In genomic region chr9:137410891-137411249, GRCh38 we compare ENCODE assay signal across 18 cellular contexts. TPM values are rescaled to one million over a fixed set of nuclear protein-coding genes. Genes with fewer than 3 reads are reported as not detected.
DNase-seq lines count a peak whose midpoint lies in the region; ATAC-seq and TF ChIP-seq lines count a peak whose summit lies in the region.
"Had no signal": no experiment of that assay in that cellular context is flagged by ENCODE, and none has a peak within 500 bp of the region (broad histone marks: within the 10 kb centered on the region; RNA-seq: fewer than 3 reads in every experiment).

No MANE protein-coding gene starts in this region.

- DNase-seq in natural killer cell (no peak), MCF 10A (ENCODE audit: unreplicated experiment) (no peak), neuronal stem cell (ENCODE audit: low spot score) (no peak), uterus (no peak), erythroblast (lab: John Stamatoyannopoulos, UW) (no peak), COLO829 (ENCODE audit: low spot score) (no peak)
- DNase-seq in natural killer cell treated with Interleukin-12 subunit alpha and Interleukin-12 subunit beta and Interleukin-15 and Interleukin-18, amount 100 ng/mL, for 72 hours (ENCODE audit: low spot score): no peak
- DNase-seq: activated CD4-positive, alpha-beta T cell treated with anti-CD3 and anti-CD28 coated beads for 48 hours; activated CD8-positive, alpha-beta memory T cell treated with anti-CD3 and anti-CD28 coated beads, Interleukin-2, amount 50 U/mL, for 4 hours; activated naive CD4-positive, alpha-beta T cell; CD4-positive, alpha-beta memory T cell; DMS79; naive thymus-derived CD4-positive, alpha-beta T cell had no signal

- peak overlapping the region; percentile 10 for H2BK12ac ChIP-seq in neuronal stem cell (ENCODE audit: low read length)

- H3K4me1 Mint-ChIP-seq in natural killer cell (peaks cover 10 to 32% of the 10 kb centered on the region in 2 donors), MCF 10A (ENCODE audit: insufficient read depth, unreplicated experiment) (peaks cover 8% of the 10 kb centered on the region)
- peaks cover 9 to 13% of the 10 kb centered on the region in 2 donors for H3K4me1 Mint-ChIP-seq in natural killer cell treated with Interleukin-12 subunit alpha and Interleukin-12 subunit beta and Interleukin-15 and Interleukin-18, amount 100 ng/mL, for 72 hours (ENCODE audit: low read depth in 2 of 2)

- TF ChIP-seq CTCF in natural killer cell (IDR thresholded peaks at IDR 0.05) (no peak), MCF 10A (IDR thresholded peaks at IDR 0.05; ENCODE audit: unreplicated experiment) (no peak), uterus (IDR thresholded peaks at IDR 0.05) (no peak)

- no peak overlapping the region for H2AFZ ChIP-seq in neuronal stem cell (ENCODE audit: low read length)

- H4K8ac ChIP-seq in neuronal stem cell (ENCODE audit: low read depth, low read length): no peak overlapping the region

- no peak overlapping the region for H4K91ac ChIP-seq in neuronal stem cell (ENCODE audit: low read depth, low read length, poor library complexity)

- H3K36me3 ChIP-seq in neuronal stem cell (replicated peaks in 1 of 2; ENCODE audit: control insufficient read depth in 2 of 2, insufficient read depth in 2 of 2, low read length in 2 of 2): no peaks in the 10 kb centered on the region
- H3K36me3 ChIP-seq in uterus: no peaks in the 10 kb centered on the region

- ATAC-seq in natural killer cell (no peak), HG03521 (IDR thresholded peaks at IDR 0.05; ENCODE audit: unreplicated experiment) (no peak)
- ATAC-seq in natural killer cell treated with Interleukin-12 subunit alpha and Interleukin-12 subunit beta and Interleukin-15 and Interleukin-18, amount 100 ng/mL, for 72 hours: no peak

- peaks cover 5% of the 10 kb centered on the region for H3K79me1 ChIP-seq in neuronal stem cell (ENCODE audit: low read depth, low read length)

- BruUV-seq in MCF 10A (replicated peaks; lab: Mats Ljungman, UMichigan): no TSS peak

- no peak overlapping the region for H3K4me2 ChIP-seq in neuronal stem cell (ENCODE audit: insufficient read depth, low read length, poor library complexity, severe bottlenecking)

- H2BK120ac ChIP-seq in neuronal stem cell (ENCODE audit: low read depth, low read length): no peak overlapping the region

- peak overlapping the region; percentile 75 for H3K4me3 Mint-ChIP-seq in natural killer cell
- H3K4me3 Mint-ChIP-seq in natural killer cell treated with Interleukin-12 subunit alpha and Interleukin-12 subunit beta and Interleukin-15 and Interleukin-18, amount 100 ng/mL, for 72 hours: no peak overlapping the region
- peak overlapping the region; percentile 55 for H3K4me3 Mint-ChIP-seq in MCF 10A (ENCODE audit: unreplicated experiment)

- WGBS in neuronal stem cell (ENCODE audit: extremely low coverage in 2 of 2, insufficient read length in 2 of 2, insufficient replicate concordance in 1 of 2), 2 donors: no CpG with 5 or more reads among the region's 15 CpGs

- no peak overlapping the region for H3K9ac ChIP-seq in neuronal stem cell (ENCODE audit: low read depth, low read length, poor library complexity)

- CTCF ChIA-PET in MCF 10A (lab: Yijun Ruan, JAX): no interaction called here

- H3K27ac ChIP-seq in neuronal stem cell (replicated peaks; ENCODE audit: low read length) (no peak overlapping the region), uterus (peak overlapping the region; percentile 21 to 63)
- H3K27ac ChIP-seq: SK-N-MC had no signal

- TF ChIP-seq POLR2A in uterus (IDR thresholded peaks at IDR 0.05): no peak
- TF ChIP-seq POLR2A in erythroblast (IDR thresholded peaks at IDR 0.05; ENCODE audit: low read length): no peak

- H3K23ac ChIP-seq in neuronal stem cell (ENCODE audit: low read depth, low read length, poor library complexity): no peak overlapping the region

- peak overlapping the region in 1 of 2 donors; percentile 78 for H3K27ac Mint-ChIP-seq in natural killer cell
- no peak overlapping the region for H3K27ac Mint-ChIP-seq in natural killer cell treated with Interleukin-12 subunit alpha and Interleukin-12 subunit beta and Interleukin-15 and Interleukin-18, amount 100 ng/mL, for 72 hours
- no peak overlapping the region for H3K27ac Mint-ChIP-seq in MCF 10A (ENCODE audit: low read depth, unreplicated experiment)
- H3K27ac Mint-ChIP-seq: CD4-positive, alpha-beta memory T cell; naive thymus-derived CD4-positive, alpha-beta T cell; stimulated activated naive B cell treated with anti-CD40 and anti-IgM and Interleukin-4, amounts not matched to agents 10 μg/mL and 1 μg/mL and 100 μg/mL, for 72 hours had no signal

- no peak overlapping the region for H2BK5ac ChIP-seq in neuronal stem cell (ENCODE audit: low read length)

- H3K4me3 ChIP-seq in neuronal stem cell (ENCODE audit: low read length in 2 of 2) (no peak overlapping the region), uterus (no peak overlapping the region)
- H3K4me3 ChIP-seq: SK-N-MC had no signal

- H3K36me3 Mint-ChIP-seq in natural killer cell: no peaks in the 10 kb centered on the region
- H3K36me3 Mint-ChIP-seq in natural killer cell treated with Interleukin-12 subunit alpha and Interleukin-12 subunit beta and Interleukin-15 and Interleukin-18, amount 100 ng/mL, for 72 hours: no peaks in the 10 kb centered on the region
- H3K36me3 Mint-ChIP-seq in MCF 10A (ENCODE audit: insufficient read depth, unreplicated experiment): peaks cover 9% of the 10 kb centered on the region
- H3K36me3 Mint-ChIP-seq: CD4-positive, alpha-beta memory T cell had no signal

- no peak overlapping the region for H3K18ac ChIP-seq in neuronal stem cell (ENCODE audit: low read length)

- POLR2A ChIA-PET in MCF 10A (lab: Yijun Ruan, JAX): interaction anchor here (5.6 kb wide), 1 partner anchor 13 kb away, joined by 62 read pairs; the partner anchor contains the start of genes EXD3 and NOXA1

- intact Hi-C loops in natural killer cell (cut with micrococcal nuclease) (no loop called here), MCF 10A (cut with micrococcal nuclease) (no loop called here), uterus (cut with DNase I; ENCODE audit: low total_unique reads) (loop anchor here (10.0 kb wide), 1 partner anchor 106 kb away; the partner anchor contains the start of gene NRARP)

- H3K4me1 ChIP-seq in neuronal stem cell (ENCODE audit: control insufficient read depth in 2 of 2, insufficient read depth in 1 of 2, low read depth in 1 of 2, low read length in 2 of 2) (peaks cover 10 to 15% of the 10 kb centered on the region in 2 donors), uterus (peaks cover 0 to 25% of the 10 kb centered on the region in 2 donors)

- H3K14ac ChIP-seq in neuronal stem cell (ENCODE audit: low read length): peak overlapping the region; percentile 38

- H3K27me3 Mint-ChIP-seq in natural killer cell (ENCODE audit: low read depth in 2 of 2) (peaks cover 0 to 2% of the 10 kb centered on the region in 2 donors), MCF 10A (ENCODE audit: insufficient read depth, unreplicated experiment) (no peaks in the 10 kb centered on the region)
- H3K27me3 Mint-ChIP-seq in natural killer cell treated with Interleukin-12 subunit alpha and Interleukin-12 subunit beta and Interleukin-15 and Interleukin-18, amount 100 ng/mL, for 72 hours: no peaks in the 10 kb centered on the region

- H3K9me3 ChIP-seq in neuronal stem cell (replicated peaks in 1 of 2; ENCODE audit: control insufficient read depth in 2 of 2, insufficient read depth in 1 of 2, low read depth in 1 of 2, low read length in 2 of 2) (no peaks in the 10 kb centered on the region), uterus (no peaks in the 10 kb centered on the region)

- H2BK15ac ChIP-seq in neuronal stem cell (ENCODE audit: low read length): peak overlapping the region; percentile 81

- no peak overlapping the region for H3K4ac ChIP-seq in neuronal stem cell (ENCODE audit: low read length)

- H3K9me3 Mint-ChIP-seq in natural killer cell (no peaks in the 10 kb centered on the region), MCF 10A (ENCODE audit: unreplicated experiment) (no peaks in the 10 kb centered on the region)
- no peaks in the 10 kb centered on the region for H3K9me3 Mint-ChIP-seq in natural killer cell treated with Interleukin-12 subunit alpha and Interleukin-12 subunit beta and Interleukin-15 and Interleukin-18, amount 100 ng/mL, for 72 hours
- H3K9me3 Mint-ChIP-seq: CD4-positive, alpha-beta memory T cell; naive thymus-derived CD4-positive, alpha-beta T cell; stimulated activated naive B cell treated with anti-CD40 and anti-IgM and Interleukin-4, amounts not matched to agents 10 μg/mL and 1 μg/mL and 100 μg/mL, for 72 hours had no signal

- peak overlapping the region; percentile 56 for H2AK5ac ChIP-seq in neuronal stem cell (ENCODE audit: low read depth, low read length)

- H3K27me3 ChIP-seq in neuronal stem cell (ENCODE audit: control insufficient read depth in 3 of 3, insufficient read depth in 3 of 3, low read depth in 1 of 3, low read length in 3 of 3): peaks cover 0 to 3% (median 0%) of the 10 kb centered on the region in 3 experiments
- peaks cover 0 to 8% of the 10 kb centered on the region in 2 donors for H3K27me3 ChIP-seq in uterus

RNA-seq across cellular contexts. Expression of gene EXD3, which starts 12.1 kb away (rescaled TPM):
- total RNA-seq in natural killer cell (10 to 100 TPM; 28.0 to 35.3 (median 29.6) TPM), MCF 10A (2022) (17.1 and 23.9 TPM in 2 replicates), uterus (10 to 100 TPM; 11.8 to 49.0 (median 31.5) TPM)
- 1 to 10 TPM; 7.6 to 7.9 TPM for total RNA-seq in natural killer cell treated with Interleukin-12 subunit alpha and Interleukin-12 subunit beta and Interleukin-15 and Interleukin-18, amount 100 ng/mL, for 72 hours
- polyA plus RNA-seq in neuronal stem cell (2013, experiment 1 of 2): 21.1 TPM
- polyA plus RNA-seq in neuronal stem cell (2013, experiment 2 of 2): 19.9 TPM

RNA-seq across cellular contexts. Expression of gene NOXA1, which starts 12.3 kb away (rescaled TPM):
- total RNA-seq in natural killer cell (1 to 10 TPM; 4.7 to 10.0 (median 7.7) TPM), MCF 10A (2022) (8.2 and 8.9 TPM in 2 replicates), uterus (10 to 100 TPM in 1 of 4 donors, 1 to 10 TPM in 2, under 1 TPM in 1; 0.29 to 13.3 (median 3.4) TPM)
- total RNA-seq in natural killer cell treated with Interleukin-12 subunit alpha and Interleukin-12 subunit beta and Interleukin-15 and Interleukin-18, amount 100 ng/mL, for 72 hours: under 1 TPM; 0.33 to 0.62 TPM
- 0.61 TPM for polyA plus RNA-seq in neuronal stem cell (2013, experiment 1 of 2)
- polyA plus RNA-seq in neuronal stem cell (2013, experiment 2 of 2): 0.64 TPM

RNA-seq across cellular contexts. Expression of gene ENTPD8, which starts 30.3 kb away (rescaled TPM):
- total RNA-seq in natural killer cell: not detected
- not detected for total RNA-seq in natural killer cell treated with Interleukin-12 subunit alpha and Interleukin-12 subunit beta and Interleukin-15 and Interleukin-18, amount 100 ng/mL, for 72 hours
- not detected in 2 replicates for total RNA-seq in MCF 10A (2022)
- polyA plus RNA-seq in neuronal stem cell (2013, experiment 1 of 2): 0.03 TPM
- polyA plus RNA-seq in neuronal stem cell (2013, experiment 2 of 2): 0.04 TPM
- under 1 TPM in 1 of 4 donors, not detected in 3; 0.21 TPM for total RNA-seq in uterus
- total RNA-seq: CD4-positive, alpha-beta memory T cell; lower leg skin; naive thymus-derived CD4-positive, alpha-beta T cell; posterior vena cava had no signal
- polyA plus RNA-seq: CD4-positive, alpha-beta memory T cell; naive thymus-derived CD4-positive, alpha-beta T cell had no signal

RNA-seq across cellular contexts. Expression of gene NSMF, which starts 48.3 kb away (rescaled TPM):
- total RNA-seq in natural killer cell (100 to 1,000 TPM in 1 of 3 donors, 10 to 100 TPM in 2; 78.1 to 111 (median 87.8) TPM), MCF 10A (2022) (37.8 and 43.1 TPM in 2 replicates), uterus (10 to 100 TPM; 17.4 to 40.7 (median 32.1) TPM)
- 10 to 100 TPM; 17.1 to 36.4 TPM for total RNA-seq in natural killer cell treated with Interleukin-12 subunit alpha and Interleukin-12 subunit beta and Interleukin-15 and Interleukin-18, amount 100 ng/mL, for 72 hours
- 46.8 TPM for polyA plus RNA-seq in neuronal stem cell (2013, experiment 1 of 2)
- polyA plus RNA-seq in neuronal stem cell (2013, experiment 2 of 2): 45.0 TPM
